11 cellular contexts compared by ENCODE assay signal in the genomic region with DNA sequence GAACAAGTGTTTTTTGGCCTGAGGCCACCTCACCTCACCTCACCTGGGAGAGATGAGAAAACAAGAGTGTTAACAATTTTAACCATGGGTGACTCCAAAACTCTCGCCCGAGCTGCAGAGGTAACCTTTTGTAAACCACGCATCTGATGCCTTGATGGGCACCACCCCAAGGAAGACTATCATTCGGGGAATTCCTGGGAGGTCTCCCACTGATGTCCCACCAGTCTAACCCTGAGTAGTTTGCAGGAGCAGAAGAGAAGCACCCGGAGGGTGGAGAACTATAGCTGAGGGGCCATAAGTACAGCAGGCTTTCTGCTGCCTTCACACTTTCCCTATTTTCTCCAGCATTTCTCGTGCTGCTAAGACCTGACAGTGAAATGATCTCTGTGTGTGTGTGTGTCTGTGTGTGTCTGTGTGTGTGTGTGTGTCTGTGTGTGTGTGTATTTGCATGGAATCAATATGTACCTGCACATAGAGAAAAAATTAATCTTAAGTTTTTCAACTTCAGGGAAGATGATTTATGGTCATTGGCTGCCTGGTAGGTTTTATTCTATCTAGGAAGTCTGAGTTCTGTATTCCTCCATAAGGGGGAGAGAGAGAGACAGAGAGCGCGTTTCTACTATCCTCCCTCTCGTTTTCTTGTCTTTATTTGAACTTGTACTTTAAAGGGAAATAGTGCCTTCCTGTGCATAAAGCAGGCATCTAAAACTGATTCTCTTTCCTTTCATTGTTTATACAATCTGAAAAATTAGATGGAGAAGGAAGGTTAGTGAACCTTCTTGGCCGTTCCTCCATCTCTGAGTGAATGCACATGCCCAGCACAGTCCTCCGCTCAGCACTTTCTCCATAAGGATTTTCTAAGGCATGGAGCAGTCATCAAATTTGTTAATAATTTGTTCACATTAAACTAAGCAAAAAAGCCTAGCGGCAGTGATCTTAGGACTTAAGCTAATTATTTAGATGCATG.
DNase-seq lines count a peak whose midpoint lies in the region; ATAC-seq and TF ChIP-seq lines count a peak whose summit lies in the region.
"Had no signal": no experiment of that assay in that cellular context is flagged by ENCODE, and none has a peak within 500 bp of the region (broad histone marks: within the 10 kb centered on the region; RNA-seq: fewer than 3 reads in every experiment).

No MANE protein-coding gene starts in this region.

- WGBS in psoas muscle, 3 donors, result 46 to 73% (median 55%) methylated on average over 12 of the region's 12 CpGs

- ATAC-seq in psoas muscle, result peak in 2 of 4 donors; percentile 31 to 34
- ATAC-seq in GM21526 (IDR thresholded peaks at IDR 0.05; ENCODE audit: low FRiP score, unreplicated experiment), result no peak
- ATAC-seq in HG03571 (IDR thresholded peaks at IDR 0.05; ENCODE audit: unreplicated experiment), result no peak

- in situ Hi-C loops in SK-MEL-5 (cut with HindIII; ENCODE audit: low pct_unique_long_range_greater_than_20kb, low sequenced_read_pairs), result no loop called here

- H3K27me3 ChIP-seq in psoas muscle (ENCODE audit: insufficient read depth in 3 of 3, low read length in 2 of 3), result no peaks in the 10 kb centered on the region
- H3K27me3 ChIP-seq: pancreas had no signal

- H3K4me3 ChIP-seq in fibroblast of pulmonary artery (replicated peaks; ENCODE audit: low read depth, low read length) (no peak overlapping the region), psoas muscle (no peak overlapping the region)
- H3K4me3 ChIP-seq: pancreas had no signal

- H3K36me3 ChIP-seq in psoas muscle (ENCODE audit: insufficient read depth in 1 of 2, low read depth in 1 of 2), result peaks cover 0 to 13% of the 10 kb centered on the region in 2 donors
- H3K36me3 ChIP-seq: pancreas had no signal

- TF ChIP-seq CTCF in fibroblast of pulmonary artery (IDR thresholded peaks at IDR 0.05; ENCODE audit: low read length, missing control alignments) (peak; percentile 20), psoas muscle (IDR thresholded peaks at IDR 0.05) (peak; percentile 48)

- H3K4me1 ChIP-seq in psoas muscle, result peaks cover 68% of the 10 kb centered on the region
- H3K4me1 ChIP-seq: pancreas had no signal

- intact Hi-C loops in psoas muscle (cut with DNase I), result loop anchor here in 1 of 2 donors (5.0 kb wide), 1 partner anchor 37 kb away; no protein-coding TSS in a partner anchor

- peak; percentile 45 for DNase-seq in GM03348 (ENCODE audit: low spot score)
- DNase-seq in SK-MEL-5 (ENCODE audit: low read depth, low spot score), result peak; percentile 43
- no peak for DNase-seq in fibroblast of pulmonary artery (ENCODE audit: low read depth)
- no peak for DNase-seq in psoas muscle
- DNase-seq in A172 (ENCODE audit: low spot score), result no peak
- no peak for DNase-seq in NCI-H510A treated with DMSO at 0.1 percent for 48 hours (lab: John Stamatoyannopoulos, UW)
- DNase-seq: activated naive CD8-positive, alpha-beta T cell treated with anti-CD3 and anti-CD28 coated beads, Interleukin-2, amount 10 ng/mL, durations not matched to agents 7 days and 5 days; NCI-H187; pancreas had no signal

- peak overlapping the region; percentile 88 for H3K27ac ChIP-seq in psoas muscle
- H3K27ac ChIP-seq: pancreas had no signal

- no peaks in the 10 kb centered on the region for H3K9me3 ChIP-seq in psoas muscle
- H3K9me3 ChIP-seq: pancreas had no signal

Comparison
In these comparisons a context has a peak if more than half of its experiments do, and no peak if none do; other contexts are left out.
1. DNase-seq: peak in GM03348 (single experiment) and SK-MEL-5 (single experiment); none in fibroblast of pulmonary artery (single experiment), psoas muscle (0 of 2), A172 (single experiment) and NCI-H510A treated with DMSO at 0.1 percent for 48 hours (single experiment).